31 cellular contexts compared by ENCODE assay signal in the genomic region with DNA sequence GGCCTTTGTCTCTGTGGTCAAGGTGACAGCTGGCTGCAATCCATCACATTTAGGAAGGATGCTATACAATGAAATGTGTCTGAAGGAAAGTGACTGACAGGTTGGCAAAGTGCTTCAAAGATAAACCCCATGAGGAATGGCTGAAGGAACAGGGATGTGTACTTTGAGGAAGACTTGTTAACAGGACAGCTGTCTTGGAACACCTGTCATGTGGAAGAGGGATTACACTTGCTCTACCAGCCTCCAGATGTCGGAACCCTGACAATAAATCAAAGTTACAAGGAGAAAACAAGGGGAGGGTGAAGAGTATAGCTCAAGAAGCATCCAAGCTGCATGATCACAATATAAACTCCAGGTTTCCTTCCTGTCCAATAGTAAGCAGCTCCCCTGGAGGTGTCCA.
"Had no signal": no experiment of that assay in that cellular context is flagged by ENCODE, and none has a peak within 500 bp of the region (broad histone marks: within the 10 kb centered on the region; RNA-seq: fewer than 3 reads in every experiment).

No MANE protein-coding gene starts in this region.

- H3K27me3 Mint-ChIP-seq: activated CD4-positive, alpha-beta memory T cell treated with anti-CD3 and anti-CD28 coated beads for 36 hours; brain had no signal

- H3K36me3 Mint-ChIP-seq: activated CD4-positive, alpha-beta memory T cell treated with anti-CD3 and anti-CD28 coated beads for 36 hours; activated naive CD4-positive, alpha-beta T cell treated with anti-CD3 and anti-CD28 coated beads, Interleukin-2, amount 10 ng/mL, durations not matched to agents 7 days and 5 days; activated naive CD8-positive, alpha-beta T cell treated with anti-CD3 and anti-CD28 coated beads, Interleukin-2, amount 10 ng/mL, durations not matched to agents 7 days and 5 days; brain had no signal

- H3K27ac Mint-ChIP-seq: activated CD4-positive, alpha-beta memory T cell treated with anti-CD3 and anti-CD28 coated beads for 36 hours; activated CD4-positive, alpha-beta T cell treated with anti-CD3 and anti-CD28 coated beads, Interleukin-2, amount 10 ng/mL, durations not matched to agents 24 days and 14 days; activated naive CD4-positive, alpha-beta T cell treated with anti-CD3 and anti-CD28 coated beads, Interleukin-2, amount 10 ng/mL, durations not matched to agents 7 days and 5 days; activated naive CD8-positive, alpha-beta T cell treated with anti-CD3 and anti-CD28 coated beads, Interleukin-2, amount 10 ng/mL, durations not matched to agents 7 days and 5 days; activated T-helper 1 cell treated with anti-CD3 and anti-CD28 coated beads, Interleukin-12 subunit alpha, Interleukin-12 subunit beta, Interleukin-2, Interleukin-4 antibody, amounts not matched to agents 30 ng/mL and 10 ng/mL and 1 ng/mL, durations not matched to agents 14 hours and 24 hours and 36 hours; brain; nephron had no signal

- H3K9me3 Mint-ChIP-seq: activated CD4-positive, alpha-beta memory T cell treated with anti-CD3 and anti-CD28 coated beads for 36 hours; activated CD4-positive, alpha-beta T cell treated with anti-CD3 and anti-CD28 coated beads, Interleukin-2, amount 10 ng/mL, durations not matched to agents 24 days and 14 days; activated naive CD4-positive, alpha-beta T cell treated with anti-CD3 and anti-CD28 coated beads, Interleukin-2, amount 10 ng/mL, durations not matched to agents 7 days and 5 days; activated naive CD8-positive, alpha-beta T cell treated with anti-CD3 and anti-CD28 coated beads, Interleukin-2, amount 10 ng/mL, durations not matched to agents 7 days and 5 days; activated T-helper 1 cell treated with anti-CD3 and anti-CD28 coated beads, Interleukin-12 subunit alpha, Interleukin-12 subunit beta, Interleukin-2, Interleukin-4 antibody, amounts not matched to agents 30 ng/mL and 10 ng/mL and 1 ng/mL, durations not matched to agents 14 hours and 24 hours and 36 hours; brain; nephron had no signal

- H3K4me1 ChIP-seq: ascending aorta, colonic mucosa, left lung, lower lobe of right lung, pancreas, psoas muscle had no signal

- H3K27me3 ChIP-seq: ascending aorta, colonic mucosa, esophagus squamous epithelium, left lung, pancreas, sigmoid colon, tibial nerve had no signal

- H3K4me3 ChIP-seq: ascending aorta, cardiac muscle cell, colonic mucosa, esophagus squamous epithelium, heart right ventricle, left lung, lower lobe of right lung, pancreas, psoas muscle, sigmoid colon, tibial nerve had no signal

- H3K36me3 ChIP-seq: ascending aorta, cardiac muscle cell, colonic mucosa, esophagus squamous epithelium, heart right ventricle, left lung, lower lobe of right lung, pancreas, sigmoid colon, tibial nerve had no signal

- FAIRE-seq: endometrium, pancreas had no signal

- DNase-seq: activated CD4-positive, alpha-beta memory T cell treated with anti-CD3 and anti-CD28 coated beads for 36 hours; activated CD4-positive, alpha-beta T cell treated with anti-CD3 and anti-CD28 coated beads, Interleukin-2, amount 10 ng/mL, durations not matched to agents 24 days and 14 days; activated CD4-positive, CD25-positive, alpha-beta regulatory T cell treated with anti-CD3 and anti-CD28 coated beads, Interleukin-2, amount 50 U/mL, for 72 hours; activated CD8-positive, alpha-beta memory T cell treated with anti-CD3 and anti-CD28 coated beads, Interleukin-2, amount 50 U/mL, for 4 hours; activated effector memory CD4-positive, alpha-beta T cell treated with anti-CD3 and anti-CD28 coated beads, Interleukin-2, amount 50 U/mL, for 16 hours; activated naive CD4-positive, alpha-beta T cell treated with anti-CD3 and anti-CD28 coated beads, Interleukin-2, amount 10 ng/mL, durations not matched to agents 7 days and 5 days; activated naive CD8-positive, alpha-beta T cell treated with anti-CD3 and anti-CD28 coated beads, Interleukin-2, amount 10 ng/mL, durations not matched to agents 7 days and 5 days; activated T-cell treated with anti-CD3 and anti-CD28 coated beads, Interleukin-2, amount 50 U/mL, for 1 hour; cerebellar nuclear complex; colonic mucosa; effector CD8-positive, alpha-beta T cell; esophagus squamous epithelium; foreskin melanocyte; heart right ventricle; kidney glomerular epithelial cell; left lung; lower lobe of right lung; mesenchymal stem cell; pancreas; psoas muscle; sigmoid colon; stimulated activated CD4-positive, alpha-beta T cell treated with anti-CD3 and anti-CD28 coated beads, Interleukin-15, amount 100 ng/mL, for 24 hours; stimulated activated CD4-positive, alpha-beta T cell treated with anti-CD3 and anti-CD28 coated beads, Interleukin-2, amount 100 ng/mL, for 24 hours; stimulated activated naive CD4-positive, alpha-beta T cell treated with Interleukin-2 at 50 U/mL for 16 hours had no signal

- ATAC-seq: heart right ventricle, left lung, lower lobe of right lung, pancreas, psoas muscle had no signal

- H3K9me3 ChIP-seq: ascending aorta, colonic mucosa, esophagus squamous epithelium, heart right ventricle, left lung, lower lobe of right lung, pancreas, psoas muscle, sigmoid colon, tibial nerve had no signal

- H3K4me3 Mint-ChIP-seq: activated CD4-positive, alpha-beta memory T cell treated with anti-CD3 and anti-CD28 coated beads for 36 hours; activated CD4-positive, alpha-beta T cell treated with anti-CD3 and anti-CD28 coated beads, Interleukin-2, amount 10 ng/mL, durations not matched to agents 24 days and 14 days; activated naive CD4-positive, alpha-beta T cell treated with anti-CD3 and anti-CD28 coated beads, Interleukin-2, amount 10 ng/mL, durations not matched to agents 7 days and 5 days; activated naive CD8-positive, alpha-beta T cell treated with anti-CD3 and anti-CD28 coated beads, Interleukin-2, amount 10 ng/mL, durations not matched to agents 7 days and 5 days; activated T-helper 1 cell treated with anti-CD3 and anti-CD28 coated beads, Interleukin-12 subunit alpha, Interleukin-12 subunit beta, Interleukin-2, Interleukin-4 antibody, amounts not matched to agents 30 ng/mL and 10 ng/mL and 1 ng/mL, durations not matched to agents 14 hours and 24 hours and 36 hours; brain; nephron had no signal

- H3K27ac ChIP-seq: ascending aorta, cardiac muscle cell, colonic mucosa, esophagus squamous epithelium, heart right ventricle, left lung, lower lobe of right lung, pancreas, psoas muscle, sigmoid colon, tibial nerve had no signal
